In the genomic region with DNA sequence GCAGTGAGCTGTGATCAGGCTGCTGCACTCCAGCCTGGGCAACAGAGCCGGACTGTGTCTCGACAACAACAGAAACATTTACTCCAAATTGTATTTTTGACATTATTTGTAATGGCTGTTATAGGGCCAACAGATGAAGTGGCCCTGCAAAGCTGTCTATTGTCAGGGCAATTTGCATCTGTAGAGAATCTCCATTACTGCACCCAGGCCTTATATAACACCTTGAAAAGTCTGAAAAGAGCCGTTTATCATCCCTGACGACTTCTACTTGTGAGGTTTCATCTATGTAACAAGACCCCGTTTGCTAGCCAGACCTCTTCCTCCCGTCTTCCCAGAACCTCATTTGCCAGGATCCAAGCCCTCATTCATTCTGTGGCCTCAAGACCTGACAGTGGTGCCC, we compare ENCODE assay signal across 23 cellular contexts. TPM values are rescaled to one million over a fixed set of nuclear protein-coding genes. Genes with fewer than 3 reads are reported as not detected.
A peak's percentile ranks its signal among the peaks of the same experiment; 100 is the strongest.
DNase-seq lines count a peak whose midpoint lies in the region; FAIRE-seq and TF ChIP-seq lines count a peak whose summit lies in the region.
"Had no signal": no experiment of that assay in that cellular context is flagged by ENCODE, and none has a peak within 500 bp of the region (broad histone marks: within the 10 kb centered on the region; RNA-seq: fewer than 3 reads in every experiment).

No MANE protein-coding gene starts in this region.

- H3K79me2 ChIP-seq in H1 (ENCODE audit: control insufficient read depth in 1 of 2, insufficient read depth in 2 of 2, low read length in 2 of 2) (peaks cover 0 to 9% of the 10 kb centered on the region in 2 experiments; a peak in 1 of 4 replicates), neural progenitor cell (ENCODE audit: low read depth) (peaks cover 28% of the 10 kb centered on the region), SK-N-SH (ENCODE audit: insufficient read depth) (peaks cover 16% of the 10 kb centered on the region)

- H3K56ac ChIP-seq in H1 (replicated peaks; ENCODE audit: insufficient read length, low read depth, low read length), result no peak overlapping the region

- no peak overlapping the region for H2AK5ac ChIP-seq in H1 (ENCODE audit: low read depth, low read length)

- H3K9me3 ChIP-seq in Caco-2 (no peaks in the 10 kb centered on the region), HUES6 (ENCODE audit: control insufficient read depth, insufficient read depth, low read depth, low read length) (no peaks in the 10 kb centered on the region), H1 (ENCODE audit: insufficient read depth in 2 of 2, low read depth in 1 of 2, low read length in 1 of 2) (no peaks in the 10 kb centered on the region), neural progenitor cell (ENCODE audit: low read depth) (no peaks in the 10 kb centered on the region), SK-N-SH (no peaks in the 10 kb centered on the region)

- H3K27ac Mint-ChIP-seq in Caco-2 (ENCODE audit: unreplicated experiment) (peak overlapping the region; percentile 8), neural progenitor cell (peak overlapping the region; percentile 31), mesothelial cell of epicardium (no peak overlapping the region)
- H3K27ac Mint-ChIP-seq: B cell; CD4-positive, CD25-positive, alpha-beta regulatory T cell had no signal

- FAIRE-seq in H1 (lab: Jason Lieb, UNC), result no peak
- FAIRE-seq: GM12878, GM19239 had no signal

- no peak overlapping the region for H3K4me3 ChIP-seq in Caco-2 (ENCODE audit: low read depth, low read length)
- H3K4me3 ChIP-seq in HUES6 (ENCODE audit: low read depth, low read length), result no peak overlapping the region
- no peak overlapping the region for H3K4me3 ChIP-seq in H1 (ENCODE audit: extremely low read depth in 1 of 4, insufficient read depth in 2 of 4, low read depth in 3 of 4, low read length in 4 of 4)
- no peak overlapping the region for H3K4me3 ChIP-seq in neural progenitor cell
- no peak overlapping the region for H3K4me3 ChIP-seq in SK-N-SH (ENCODE audit: low read depth in 2 of 2, low read length in 1 of 2)
- H3K4me3 ChIP-seq: GM12878 had no signal

- DNase-seq in Caco-2, result no peak
- DNase-seq in H1 (ENCODE audit: low read depth in 1 of 2, low spot score in 2 of 2), result no peak
- no peak for DNase-seq in neural progenitor cell (ENCODE audit: low spot score)
- DNase-seq in SK-N-SH, result no peak
- DNase-seq in activated CD4-positive, CD25-positive, alpha-beta regulatory T cell treated with anti-CD3 and anti-CD28 coated beads, Interleukin-2, amount 50 U/mL, for 72 hours, result no peak
- no peak for DNase-seq in mesothelial cell of epicardium (ENCODE audit: low spot score in 2 of 2, unreplicated experiment in 2 of 2)
- DNase-seq in T-helper 2 cell, result no peak
- DNase-seq: Calu3; CD4-positive, CD25-positive, alpha-beta regulatory T cell; DMS53; EL; MM.1S; NCI-H1092; NCI-H1436 treated with DMSO at 0.1 percent for 48 hours; NCI-H2029 treated with DMSO at 0.1 percent for 48 hours; NCI-H510A; NCI-H774; SIG-M5 had no signal

- H3K4me1 ChIP-seq in Caco-2, result no peaks in the 10 kb centered on the region
- peaks cover 19% of the 10 kb centered on the region for H3K4me1 ChIP-seq in HUES6 (ENCODE audit: control insufficient read depth, insufficient read depth, low read length)
- H3K4me1 ChIP-seq in H1 (replicated peaks in 1 of 4; ENCODE audit: control insufficient read depth in 3 of 4, insufficient read depth in 4 of 4, low read length in 3 of 4), result peaks cover 5 to 21% (median 11%) of the 10 kb centered on the region in 4 experiments; a peak in 6 of 7 replicates
- H3K4me1 ChIP-seq in neural progenitor cell, result no peaks in the 10 kb centered on the region
- peaks cover 0 to 9% of the 10 kb centered on the region in 2 experiments; a peak in 1 of 4 replicates for H3K4me1 ChIP-seq in SK-N-SH (ENCODE audit: control insufficient read depth in 1 of 2, insufficient read depth in 2 of 2, low read depth in 1 of 2, low read length in 1 of 2)

- H3K4me3 Mint-ChIP-seq in Caco-2 (ENCODE audit: unreplicated experiment) (no peak overlapping the region), neural progenitor cell (no peak overlapping the region), mesothelial cell of epicardium (no peak overlapping the region)
- H3K4me3 Mint-ChIP-seq: B cell; CD4-positive, CD25-positive, alpha-beta regulatory T cell had no signal

- H3K4me1 Mint-ChIP-seq in Caco-2 (ENCODE audit: low read depth, unreplicated experiment) (peaks cover 6% of the 10 kb centered on the region), neural progenitor cell (peaks cover 3% of the 10 kb centered on the region), mesothelial cell of epicardium (no peaks in the 10 kb centered on the region)
- H3K4me1 Mint-ChIP-seq: B cell; CD4-positive, CD25-positive, alpha-beta regulatory T cell had no signal

- BruUV-seq in Caco-2 (replicated peaks; lab: Mats Ljungman, UMichigan), result no TSS peak

- H3K79me1 ChIP-seq in H1 (ENCODE audit: low read depth, low read length), result no peaks in the 10 kb centered on the region; the same call in none of the 2 replicates

- TF ChIP-seq CTCF in Caco-2 (IDR thresholded peaks at IDR 0.05; ENCODE audit: insufficient read depth in 1 of 2, low read depth in 1 of 2, low read length in 1 of 2, severe bottlenecking in 1 of 2, unreplicated experiment in 1 of 2), result no peak
- no peak for TF ChIP-seq CTCF in H1 (IDR thresholded peaks at IDR 0.05; ENCODE audit: control extremely low read depth in 1 of 3, insufficient read depth in 1 of 3, low read depth in 1 of 3, low read length in 3 of 3)
- no peak for TF ChIP-seq CTCF in neural progenitor cell (IDR thresholded peaks at IDR 0.05)
- TF ChIP-seq CTCF in SK-N-SH (IDR thresholded peaks at IDR 0.05), result no peak
- no peak for TF ChIP-seq CTCF in mesothelial cell of epicardium (IDR thresholded peaks at IDR 0.05; ENCODE audit: unreplicated experiment)

- H4K5ac ChIP-seq in H1 (ENCODE audit: insufficient read length, low read depth, low read length), result no peak overlapping the region

- H2BK120ac ChIP-seq in H1 (replicated peaks; ENCODE audit: low read depth, low read length), result no peak overlapping the region

- H3K27ac ChIP-seq in HUES6 (ENCODE audit: low read depth, low read length) (0 out of 2 replicates have a peak overlapping the region, but pooled peaks have one; percentile 25), H1 (ENCODE audit: low read depth, low read length) (0 out of 2 replicates have a peak overlapping the region, but pooled peaks have one; percentile 20), neural progenitor cell (no peak overlapping the region), SK-N-SH (ENCODE audit: low read depth in 2 of 2, low read length in 1 of 2) (no peak overlapping the region)
- H3K27ac ChIP-seq: RWPE1 had no signal

- no peak overlapping the region for H2BK12ac ChIP-seq in H1 (ENCODE audit: low read depth, low read length)

- no peak overlapping the region for H2BK15ac ChIP-seq in H1 (ENCODE audit: low read length)

- H3K9me3 Mint-ChIP-seq in Caco-2 (ENCODE audit: unreplicated experiment), result no peaks in the 10 kb centered on the region
- no peaks in the 10 kb centered on the region for H3K9me3 Mint-ChIP-seq in neural progenitor cell
- H3K9me3 Mint-ChIP-seq in mesothelial cell of epicardium, result no peaks in the 10 kb centered on the region

- no peak overlapping the region for H4K8ac ChIP-seq in H1 (ENCODE audit: extremely low read depth, insufficient read depth, low read length)

- H3K36me3 ChIP-seq in Caco-2 (ENCODE audit: control insufficient read depth, insufficient read depth, low read length), result peaks cover 4% of the 10 kb centered on the region; the same call in 1 of the 2 replicates
- peaks cover 20% of the 10 kb centered on the region for H3K36me3 ChIP-seq in HUES6 (ENCODE audit: control insufficient read depth, insufficient read depth, low read length)
- H3K36me3 ChIP-seq in H1 (ENCODE audit: control insufficient read depth in 2 of 4, insufficient read depth in 4 of 4, low read length in 3 of 4), result peaks cover 0 to 20% (median 3%) of the 10 kb centered on the region in 4 experiments; a peak in 4 of 8 replicates
- no peaks in the 10 kb centered on the region for H3K36me3 ChIP-seq in neural progenitor cell
- H3K36me3 ChIP-seq in SK-N-SH (replicated peaks in 1 of 2; ENCODE audit: control insufficient read depth in 1 of 2, insufficient read depth in 2 of 2, low read length in 1 of 2), result peaks cover 9% of the 10 kb centered on the region in 2 experiments

- no peak overlapping the region for H4K91ac ChIP-seq in H1 (replicated peaks; ENCODE audit: insufficient read length, low read length)

- TF ChIP-seq RAD21 in H1 (IDR thresholded peaks at IDR 0.05 in 1 of 2, conservative IDR thresholded peaks at IDR 0.05 in 1 of 2; ENCODE audit: low read depth in 2 of 2, low read length in 2 of 2) (no peak), SK-N-SH (IDR thresholded peaks at IDR 0.05; ENCODE audit: low read length) (no peak)

- no peaks in the 10 kb centered on the region for H3K27me3 Mint-ChIP-seq in Caco-2 (ENCODE audit: insufficient read depth, unreplicated experiment)
- H3K27me3 Mint-ChIP-seq in neural progenitor cell (ENCODE audit: insufficient read depth, low read depth), result peaks cover 6% of the 10 kb centered on the region
- H3K27me3 Mint-ChIP-seq in mesothelial cell of epicardium (ENCODE audit: low read depth), result no peaks in the 10 kb centered on the region

- POLR2A ChIA-PET in Caco-2 (lab: Charles Lee) (no interaction called here), H1 (lab: Charles Lee; ENCODE audit: partially characterized antibody) (interaction anchor here (1.9 to 2.6 kb wide), 2 partner anchors 9 to 11 kb away, joined by 8 to 11 read pairs; partner anchors contain the start of gene CTTN), SK-N-SH (lab: Yijun Ruan, JAX) (no interaction called here)

- H4K20me1 ChIP-seq in H1 (replicated peaks in 1 of 2; ENCODE audit: control insufficient read depth in 1 of 2, insufficient read depth in 2 of 2, low read length in 2 of 2) (peaks cover 5 to 16% of the 10 kb centered on the region in 2 experiments), neural progenitor cell (ENCODE audit: low read depth) (peaks cover 17% of the 10 kb centered on the region), SK-N-SH (ENCODE audit: insufficient read depth) (no peaks in the 10 kb centered on the region)

- no peak for TF ChIP-seq POLR2A in H1 (IDR thresholded peaks at IDR 0.05; ENCODE audit: control extremely low read depth in 1 of 2, low read depth in 2 of 2, low read length in 2 of 2)

- no peaks in the 10 kb centered on the region for H3K9me2 ChIP-seq in SK-N-SH

- H3K23ac ChIP-seq in H1 (ENCODE audit: insufficient read length), result no peak overlapping the region

- H3K4me2 ChIP-seq in H1 (ENCODE audit: insufficient read depth in 1 of 2, low read depth in 2 of 2, low read length in 2 of 2) (peak overlapping the region; percentile 8 to 26; a peak in 2 of 4 replicates), neural progenitor cell (no peak overlapping the region), SK-N-SH (no peak overlapping the region)

- no peak for TF ChIP-seq EP300 in H1 (IDR thresholded peaks at IDR 0.05; ENCODE audit: borderline replicate concordance in 1 of 2, low read depth in 2 of 2, low read length in 2 of 2)
- TF ChIP-seq EP300 in SK-N-SH (IDR thresholded peaks at IDR 0.05; ENCODE audit: borderline replicate concordance in 1 of 2, low read depth in 1 of 2, low read length in 1 of 2), result no peak

- no peaks in the 10 kb centered on the region for H3K23me2 ChIP-seq in H1 (ENCODE audit: low read depth, low read length)

- H3F3A ChIP-seq in neural progenitor cell (ENCODE audit: low read depth), result peaks cover 4% of the 10 kb centered on the region
- H3F3A ChIP-seq in SK-N-SH (replicated peaks; ENCODE audit: insufficient read depth), result no peaks in the 10 kb centered on the region

- no peak overlapping the region for H2BK5ac ChIP-seq in H1 (ENCODE audit: low read depth, low read length)

- no peak overlapping the region for H3K9ac ChIP-seq in HUES6 (ENCODE audit: low read length)
- no peak overlapping the region for H3K9ac ChIP-seq in H1 (replicated peaks in 1 of 4; ENCODE audit: extremely low read depth in 1 of 4, low read depth in 3 of 4, low read length in 3 of 4)
- no peak overlapping the region for H3K9ac ChIP-seq in neural progenitor cell
- H3K9ac ChIP-seq in SK-N-SH, result no peak overlapping the region

- H3K18ac ChIP-seq in H1 (ENCODE audit: extremely low read depth, low read length), result no peak overlapping the region

- H3K4ac ChIP-seq in H1 (replicated peaks; ENCODE audit: insufficient read length, low read depth, low read length), result no peak overlapping the region

- no peak overlapping the region for H2BK20ac ChIP-seq in H1 (ENCODE audit: low read length)

- H3K36me3 Mint-ChIP-seq in Caco-2 (ENCODE audit: insufficient read depth, unreplicated experiment) (peaks cover 99% of the 10 kb centered on the region), neural progenitor cell (peaks cover 30% of the 10 kb centered on the region), mesothelial cell of epicardium (peaks cover 23% of the 10 kb centered on the region)

- no peak overlapping the region for H2AFZ ChIP-seq in H1 (ENCODE audit: low read length)
- no peak overlapping the region for H2AFZ ChIP-seq in neural progenitor cell (replicated peaks)
- H2AFZ ChIP-seq in SK-N-SH (ENCODE audit: low read depth), result no peak overlapping the region

- CTCF ChIA-PET in Caco-2 (lab: Charles Lee) (interaction anchor here (1.2 kb wide), 1 partner anchor 11 kb away, joined by 3 read pairs; no protein-coding TSS in a partner anchor), H1 (lab: Charles Lee; ENCODE audit: partially characterized antibody) (interaction anchor here (0.5 to 2.1 kb wide), 3 partner anchors 11 to 666 kb away, joined by 3 to 5 read pairs (median 4); no protein-coding TSS in a partner anchor), SK-N-SH (lab: Yijun Ruan, JAX) (no interaction called here)

- 73% methylated on average over 6 of the region's 6 CpGs; no CpG with 5 or more reads in 1 of the 2 experiments for WGBS in H1 (ENCODE audit: extremely low coverage in 1 of 2, insufficient coverage in 1 of 2, insufficient read length in 1 of 2, insufficient replicate concordance in 2 of 2, low coverage in 1 of 2, low lambda C conversion rate in 2 of 2, missing lambda C conversion rate in 1 of 2), 2 experiments
- WGBS in SK-N-SH (ENCODE audit: low lambda C conversion rate), result 89% methylated on average over 5 of the region's 6 CpGs

- intact Hi-C loops in Caco-2 (cut with micrococcal nuclease; ENCODE audit: unreplicated experiment), result no loop called here

- H3K27me3 ChIP-seq in Caco-2 (replicated peaks; ENCODE audit: control insufficient read depth, insufficient read depth, low read length), result no peaks in the 10 kb centered on the region
- H3K27me3 ChIP-seq in HUES6 (ENCODE audit: control insufficient read depth, insufficient read depth, low read length), result no peaks in the 10 kb centered on the region
- no peaks in the 10 kb centered on the region for H3K27me3 ChIP-seq in H1 (replicated peaks in 1 of 4; ENCODE audit: control insufficient read depth in 3 of 4, extremely low read depth in 1 of 4, insufficient read depth in 3 of 4, low read length in 3 of 4)
- H3K27me3 ChIP-seq in neural progenitor cell, result no peaks in the 10 kb centered on the region
- H3K27me3 ChIP-seq in SK-N-SH (ENCODE audit: insufficient read depth), result no peaks in the 10 kb centered on the region

- H3K14ac ChIP-seq in H1 (ENCODE audit: insufficient read length), result no peak overlapping the region

RNA-seq across cellular contexts. Expression of gene CTTN, which starts 9.1 kb away (rescaled TPM):
- total RNA-seq in Caco-2 (2022) (502 and 510 TPM in 2 replicates), neural progenitor cell (ENCODE audit: low replicate concordance) (200 and 239 TPM in 2 replicates), mesothelial cell of epicardium (307 to 326 TPM (median 318 TPM) in 3 replicates)
- 207 and 216 TPM in 2 replicates for total RNA-seq in H1 (2021; fragmentation: NEBNext Ultra II Directional; extraction: Animal tissue kit (Norgen Biotek cat#: 25700))
- polyA plus RNA-seq in H1 (2011; rRNA removed) (84.6 and 125 TPM in 2 replicates), SK-N-SH (2012; rRNA removed) (243 and 286 TPM in 2 replicates)
- 128 TPM for polyA plus RNA-seq in H1 (2011; cell fraction: cytosol; rRNA removed)
- 425 TPM for polyA plus RNA-seq in H1 (2011; cell fraction: nucleus; rRNA removed)
- polyA plus RNA-seq in H1 (2012, experiment 1 of 2), result 187 to 200 TPM (median 193 TPM) in 4 replicates
- 30.1 TPM for polyA plus RNA-seq in H1 (2012, experiment 2 of 2)
- 117 TPM for polyA plus RNA-seq in H1 (2013, experiment 1 of 2)
- 107 TPM for polyA plus RNA-seq in H1 (2013, experiment 2 of 2)
- polyA minus RNA-seq in H1 (2011; rRNA and poly(A)+ RNA removed), result 145 and 156 TPM in 2 replicates
- 92.5 TPM for polyA minus RNA-seq in H1 (2011; cell fraction: cytosol; rRNA and poly(A)+ RNA removed)
- polyA minus RNA-seq in H1 (2011; cell fraction: nucleus; rRNA and poly(A)+ RNA removed), result 161 TPM
- 155 and 160 TPM in 2 replicates for polyA plus RNA-seq in SK-N-SH (2012; cell fraction: cytosol; rRNA removed)
- polyA plus RNA-seq in SK-N-SH (2012; cell fraction: nucleus; rRNA removed), result 884 and 923 TPM in 2 replicates
- total RNA-seq: B cell had no signal

Comparison
In these comparisons a context has a peak if more than half of its experiments do, and no peak if none do; other contexts are left out.
1. H3K27ac ChIP-seq: peak in HUES6 (single experiment) and H1 (single experiment); none in neural progenitor cell (single experiment) and SK-N-SH (0 of 2).
2. H3K4me2 ChIP-seq: peak in H1 (2 of 2); none in neural progenitor cell (single experiment) and SK-N-SH (single experiment).